ENCODE assay signal across 13 cellular contexts in the genomic region with DNA sequence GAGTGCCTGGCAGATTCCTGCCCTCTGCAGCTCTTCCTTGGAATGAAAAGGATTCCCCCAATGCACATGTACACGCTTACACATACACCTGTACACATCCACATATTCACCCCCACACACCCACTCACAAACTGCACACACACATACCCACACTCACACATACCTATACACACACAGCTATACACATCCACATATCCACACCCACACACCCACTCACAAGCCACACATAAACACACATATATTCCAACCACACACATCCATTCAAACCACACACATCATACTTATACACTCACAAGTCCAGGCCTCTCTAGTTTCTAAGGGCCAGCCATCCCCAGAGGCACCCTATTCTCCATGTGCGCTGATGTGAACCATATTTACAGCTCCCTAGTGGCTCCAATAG. TPM values are rescaled to one million over a fixed set of nuclear protein-coding genes. Genes with fewer than 3 reads are reported as not detected.
A peak's percentile ranks its signal among the peaks of the same experiment; 100 is the strongest.
DNase-seq lines count a peak whose midpoint lies in the region; ATAC-seq and TF ChIP-seq lines count a peak whose summit lies in the region.
"Had no signal": no experiment of that assay in that cellular context is flagged by ENCODE, and none has a peak within 500 bp of the region (broad histone marks: within the 10 kb centered on the region; RNA-seq: fewer than 3 reads in every experiment).

No MANE protein-coding gene starts in this region.

- no peak for TF ChIP-seq POLR2A in thyroid gland (IDR thresholded peaks at IDR 0.05)

- H3K4me3 ChIP-seq in colonic mucosa, result no peak overlapping the region
- no peak overlapping the region for H3K4me3 ChIP-seq in thyroid gland (replicated peaks in 1 of 3)
- no peak overlapping the region for H3K4me3 ChIP-seq in trophoblast cell (ENCODE audit: low read depth, low read length)

- WGBS in thyroid gland, 2 donors, result 81 to 88% methylated on average over 2 of the region's 2 CpGs
- no CpG with 5 or more reads among the region's 2 CpGs for WGBS in trophoblast cell (ENCODE audit: extremely low coverage, insufficient coverage, insufficient read length)

- peaks cover 8% of the 10 kb centered on the region for H3K4me1 ChIP-seq in colonic mucosa
- peaks cover 92 to 99% of the 10 kb centered on the region in 2 donors for H3K4me1 ChIP-seq in thyroid gland
- H3K4me1 ChIP-seq in trophoblast cell (ENCODE audit: control insufficient read depth in 1 of 2, insufficient read depth in 2 of 2, low read length in 2 of 2), result peaks cover 11% of the 10 kb centered on the region in 2 experiments

- H3K4ac ChIP-seq in trophoblast cell (ENCODE audit: low read depth, low read length), result no peak overlapping the region

- peaks cover 9% of the 10 kb centered on the region for H3K79me1 ChIP-seq in trophoblast cell (ENCODE audit: low read length)

- H3K27ac Mint-ChIP-seq in naive B cell, result peak overlapping the region; percentile 8 to 96 (median 88)

- H3K36me3 ChIP-seq in colonic mucosa, result no peaks in the 10 kb centered on the region
- H3K36me3 ChIP-seq in thyroid gland, result no peaks in the 10 kb centered on the region
- peaks cover 0 to 3% of the 10 kb centered on the region in 2 experiments for H3K36me3 ChIP-seq in trophoblast cell (ENCODE audit: control insufficient read depth in 1 of 2, insufficient read depth in 2 of 2, low read length in 2 of 2)

- H3K9me3 ChIP-seq in colonic mucosa (no peaks in the 10 kb centered on the region), thyroid gland (no peaks in the 10 kb centered on the region), trophoblast cell (ENCODE audit: insufficient read depth, low read depth, low read length) (no peaks in the 10 kb centered on the region)

- ATAC-seq in naive B cell (ENCODE audit: low read depth in 2 of 2), result no peak

- intact Hi-C loops in colonic mucosa (cut with DNase I), result no loop called here
- intact Hi-C loops in thyroid gland (cut with DNase I), result loop anchor here (5.0 kb wide), 1 partner anchor 34 kb away; no protein-coding TSS in a partner anchor

- H3K18ac ChIP-seq in trophoblast cell (ENCODE audit: low read length), result no peak overlapping the region

- H3K23ac ChIP-seq in trophoblast cell (ENCODE audit: low read length), result no peak overlapping the region

- no peak overlapping the region for H2BK5ac ChIP-seq in trophoblast cell (ENCODE audit: low read depth, low read length, poor library complexity)

- peaks cover 3% of the 10 kb centered on the region for H3K79me2 ChIP-seq in trophoblast cell (ENCODE audit: control insufficient read depth, insufficient read depth, low read length, poor library complexity)

- H3K4me3 Mint-ChIP-seq in naive B cell, result peak overlapping the region; percentile 17 to 83 (median 64)

- H3K27me3 ChIP-seq in colonic mucosa (no peaks in the 10 kb centered on the region), thyroid gland (no peaks in the 10 kb centered on the region), trophoblast cell (ENCODE audit: insufficient read depth, low read length) (no peaks in the 10 kb centered on the region)

- H3K9ac ChIP-seq in colonic mucosa (ENCODE audit: low read depth in 2 of 2, low read length in 2 of 2) (no peak overlapping the region), trophoblast cell (ENCODE audit: low read length) (no peak overlapping the region)

- no peak overlapping the region for H4K12ac ChIP-seq in trophoblast cell (ENCODE audit: low read depth, low read length)

- H3K9me3 Mint-ChIP-seq in naive B cell, result no peaks in the 10 kb centered on the region

- H3K4me2 ChIP-seq in trophoblast cell (ENCODE audit: low read length), result no peak overlapping the region

- no peak overlapping the region for H4K91ac ChIP-seq in trophoblast cell (ENCODE audit: low read depth, low read length)

- no peaks in the 10 kb centered on the region for H3K27me3 Mint-ChIP-seq in naive B cell

- H4K8ac ChIP-seq in trophoblast cell (ENCODE audit: low read depth, low read length), result no peak overlapping the region

- no peak overlapping the region for H3K14ac ChIP-seq in trophoblast cell (ENCODE audit: low read length)

- H2AK5ac ChIP-seq in trophoblast cell (ENCODE audit: low read length), result no peak overlapping the region

- H3K36me3 Mint-ChIP-seq in naive B cell, result no peaks in the 10 kb centered on the region

- TF ChIP-seq CTCF in colonic mucosa (IDR thresholded peaks at IDR 0.05) (no peak), thyroid gland (IDR thresholded peaks at IDR 0.05) (no peak)

- no peak overlapping the region for H2AFZ ChIP-seq in trophoblast cell (ENCODE audit: insufficient read depth, low read length, poor library complexity)

- H3K27ac ChIP-seq in colonic mucosa (peak overlapping the region; percentile 16), thyroid gland (peak overlapping the region; percentile 98), trophoblast cell (ENCODE audit: low read depth, low read length) (no peak overlapping the region)

- H2BK12ac ChIP-seq in trophoblast cell (ENCODE audit: low read length), result no peak overlapping the region

- peak; percentile 70 for DNase-seq in NCI-H526 treated with DMSO at 0.1 percent for 48 hours (lab: John Stamatoyannopoulos, UW)
- DNase-seq in colonic mucosa, result no peak
- no peak for DNase-seq in naive B cell
- DNase-seq in thyroid gland, result no peak
- DNase-seq in trophoblast cell, result no peak
- no peak for DNase-seq in activated naive CD4-positive, alpha-beta T cell (lab: John Stamatoyannopoulos, UW)
- no peak for DNase-seq in UCSD-AML1 (lab: John Stamatoyannopoulos, UW; ENCODE audit: unreplicated experiment)
- DNase-seq: activated CD4-positive, CD25-positive, alpha-beta regulatory T cell; Kasumi-1; kidney glomerular epithelial cell; NCI-H2171; stimulated activated CD4-positive, alpha-beta T cell treated with anti-CD3 and anti-CD28 coated beads, Interleukin-2, amount 100 ng/mL, for 48 hours; stimulated activated naive CD4-positive, alpha-beta T cell had no signal

- no peak overlapping the region for H2BK120ac ChIP-seq in trophoblast cell (ENCODE audit: insufficient read depth, low read length, poor library complexity)

- peaks cover 72 to 99% (median 92%) of the 10 kb centered on the region in 3 donors for H3K4me1 Mint-ChIP-seq in naive B cell

RNA-seq across cellular contexts. Expression of a gene that starts 9.5 kb away (rescaled TPM):
- total RNA-seq in colonic mucosa, result 1 to 10 TPM; 1.0 to 3.8 TPM
- 10 to 100 TPM; 14.7 to 24.5 (median 17.6) TPM for polyA plus RNA-seq in naive B cell (ENCODE audit: low read depth in 6 of 6)
- 10 to 100 TPM; 33.6 to 79.0 (median 50.0) TPM for total RNA-seq in thyroid gland
- 98.2 and 109 TPM in 2 replicates for polyA plus RNA-seq in trophoblast cell (2013)

Comparison
In these comparisons a context has a peak if more than half of its experiments do, and no peak if none do; other contexts are left out.
1. RNA of a gene that starts 9.5 kb away (total RNA-seq): 33.6 to 79.0 TPM in thyroid gland; 1.0 to 3.8 TPM in colonic mucosa; every median in the first group is over 4 times any median in the second.